Comparison of ENCODE assay signal across 21 cellular contexts in the genomic region with DNA sequence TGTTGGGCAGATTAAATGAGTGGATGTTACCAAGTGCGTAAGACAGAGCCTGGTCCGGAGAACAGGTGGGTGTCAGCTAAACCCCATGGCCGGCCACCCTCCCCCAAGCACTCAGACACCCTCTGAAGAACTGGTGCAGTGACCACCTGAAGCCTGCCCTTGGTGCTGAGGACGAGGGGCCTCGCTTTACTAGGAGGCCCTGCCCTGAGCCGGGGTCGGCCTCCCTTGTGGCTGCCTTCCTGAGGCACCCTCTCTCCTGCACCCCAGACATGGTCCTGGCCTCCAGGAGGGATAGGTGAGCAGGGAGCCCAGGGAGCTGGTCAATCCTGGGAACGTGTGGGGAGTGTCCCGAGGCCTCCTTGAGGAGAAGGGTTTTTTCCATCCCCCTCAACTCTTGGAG. TPM values are rescaled to one million over a fixed set of nuclear protein-coding genes. Genes with fewer than 3 reads are reported as not detected.
"Had no signal": no experiment of that assay in that cellular context is flagged by ENCODE, and none has a peak within 500 bp of the region (broad histone marks: within the 10 kb centered on the region; RNA-seq: fewer than 3 reads in every experiment).

No MANE protein-coding gene starts in this region.

- H3K4me3 Mint-ChIP-seq: activated CD8-positive, alpha-beta T cell treated with anti-CD3 and anti-CD28 coated beads, Interleukin-2, amount 10 ng/mL, durations not matched to agents 7 days and 5 days; activated naive CD8-positive, alpha-beta T cell; T-helper 17 cell; WTC11 had no signal

- DNase-seq: activated CD4-positive, alpha-beta T cell treated with anti-CD3 and anti-CD28 coated beads for 48 hours; activated CD8-positive, alpha-beta memory T cell treated with anti-CD3 and anti-CD28 coated beads, Interleukin-2, amount 50 U/mL, for 4 hours; activated CD8-positive, alpha-beta T cell treated with anti-CD3 and anti-CD28 coated beads, Interleukin-2, amount 10 ng/mL, durations not matched to agents 7 days and 5 days; activated gamma-delta T cell treated with Interleukin-2 at 50 U/mL for 16 hours; activated T-cell treated with anti-CD3 and anti-CD28 coated beads, Interleukin-2, amount 50 U/mL, for 48 hours; amniotic stem cell; central memory CD4-positive, alpha-beta T cell; cortex of kidney; effector memory CD4-positive, alpha-beta T cell; gastrocnemius medialis; stimulated activated CD4-positive, alpha-beta T cell treated with anti-CD3 and anti-CD28 coated beads, Interleukin-4, amount 100 ng/mL, for 24 hours; stimulated activated naive CD4-positive, alpha-beta T cell; transverse colon had no signal

- H3K27ac Mint-ChIP-seq: activated CD8-positive, alpha-beta T cell treated with anti-CD3 and anti-CD28 coated beads, Interleukin-2, amount 10 ng/mL, durations not matched to agents 7 days and 5 days; activated naive CD8-positive, alpha-beta T cell; nephron; T-helper 17 cell; WTC11 had no signal

- H3K36me3 ChIP-seq: gastrocnemius medialis, transverse colon had no signal

- H3K4me3 ChIP-seq: body of pancreas, gastrocnemius medialis, skin epidermis, transverse colon had no signal

- ATAC-seq: activated CD8-positive, alpha-beta T cell treated with anti-CD3 and anti-CD28 coated beads, Interleukin-2, amount 10 ng/mL, durations not matched to agents 7 days and 5 days; body of pancreas; gastrocnemius medialis; left lobe of liver; T-helper 17 cell; WTC11 had no signal

- H3K27ac ChIP-seq: body of pancreas, gastrocnemius medialis, skin epidermis, transverse colon had no signal

- H3K9me3 ChIP-seq: body of pancreas, gastrocnemius medialis had no signal

RNA-seq across cellular contexts. Expression of gene ASPG, which starts 48.0 kb away (rescaled TPM):
- total RNA-seq: activated CD8-positive, alpha-beta T cell treated with anti-CD3 and anti-CD28 coated beads, Interleukin-2, amount 10 ng/mL, durations not matched to agents 7 days and 5 days; fibroblast of lung; T-helper 17 cell had no signal
- polyA plus RNA-seq: fibroblast of lung had no signal
